Comparison of ENCODE assay signal across 33 cellular contexts in the genomic region with DNA sequence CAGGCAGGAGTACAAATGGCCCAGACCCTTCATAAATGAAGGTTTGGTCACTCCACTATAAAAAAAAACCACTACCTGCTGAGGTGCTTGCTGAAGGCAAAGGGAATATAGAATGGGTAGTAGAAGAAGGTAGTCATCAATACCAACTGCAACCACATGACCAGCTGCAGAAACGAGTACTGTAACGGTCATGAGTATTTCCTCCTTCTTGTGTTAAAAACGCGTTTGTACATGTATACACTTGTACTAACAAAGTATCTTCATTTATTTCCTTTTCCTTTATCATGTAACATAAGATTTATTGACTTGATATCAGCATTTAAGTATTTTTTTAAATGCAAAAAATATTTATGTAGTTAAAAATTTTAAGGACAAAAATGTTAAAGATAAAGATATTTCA.
"Had no signal": no experiment of that assay in that cellular context is flagged by ENCODE, and none has a peak within 500 bp of the region (broad histone marks: within the 10 kb centered on the region; RNA-seq: fewer than 3 reads in every experiment).

No MANE protein-coding gene starts in this region.

- H3K27ac Mint-ChIP-seq: activated CD4-positive, alpha-beta T cell treated with anti-CD3 and anti-CD28 coated beads, Interleukin-2, amount 10 ng/mL, durations not matched to agents 24 days and 14 days; activated CD8-positive, alpha-beta T cell treated with anti-CD3 and anti-CD28 coated beads for 36 hours; activated naive CD8-positive, alpha-beta T cell treated with anti-CD3 and anti-CD28 coated beads for 36 hours; activated T-cell treated with anti-CD3 and anti-CD28 coated beads, Interleukin-2, amount 50 U/mL, for 72 hours; activated T-helper 17 cell treated with anti-CD3 and anti-CD28 coated beads, Interleukin-2, amount 50 U/mL, for 72 hours had no signal

- DNase-seq: activated CD4-positive, alpha-beta T cell treated with anti-CD3 and anti-CD28 coated beads, Interleukin-2, amount 10 ng/mL, durations not matched to agents 24 days and 14 days; activated CD4-positive, alpha-beta T cell treated with anti-CD3 and anti-CD28 coated beads, Interleukin-2, amount 50 U/mL, for 4 hours; activated CD8-positive, alpha-beta T cell treated with anti-CD3 and anti-CD28 coated beads for 36 hours; activated effector memory CD4-positive, alpha-beta T cell treated with anti-CD3 and anti-CD28 coated beads, Interleukin-2, amount 50 U/mL, for 16 hours; activated naive CD4-positive, alpha-beta T cell; activated naive CD4-positive, alpha-beta T cell treated with anti-CD3 and anti-CD28 coated beads, Interleukin-2, amount 50 U/mL, for 16 hours; activated naive CD8-positive, alpha-beta T cell treated with anti-CD3 and anti-CD28 coated beads for 36 hours; activated T-cell treated with anti-CD3 and anti-CD28 coated beads, Interleukin-2, amount 50 U/mL, for 1 hour; activated T-cell treated with anti-CD3 and anti-CD28 coated beads, Interleukin-2, amount 50 U/mL, for 72 hours; amniotic stem cell; aorta; brain microvascular endothelial cell; NCI-H1105; NCI-H1436; NCI-H1694; NCI-H1930; NCI-H2081 treated with DMSO at 0.1 percent for 48 hours; NCI-H2171; NCI-H510A; NCI-H526; NCI-H748 treated with DMSO at 0.1 percent for 48 hours; NK-92 treated with Interleukin-12 subunit alpha and Interleukin-12 subunit beta, amount 100 ng/mL, for 24 hours; PC-3; Peyer's patch; SW 1271; T-helper 1 cell; T-helper 2 cell; T-helper 9 cell; WERI-Rb-1 had no signal

- H3K27me3 Mint-ChIP-seq: activated CD4-positive, alpha-beta T cell treated with anti-CD3 and anti-CD28 coated beads, Interleukin-2, amount 10 ng/mL, durations not matched to agents 24 days and 14 days; activated CD8-positive, alpha-beta T cell treated with anti-CD3 and anti-CD28 coated beads for 36 hours; activated naive CD8-positive, alpha-beta T cell treated with anti-CD3 and anti-CD28 coated beads for 36 hours; activated T-helper 17 cell treated with anti-CD3 and anti-CD28 coated beads, Interleukin-2, amount 50 U/mL, for 72 hours had no signal

- H3K9me3 ChIP-seq: Peyer's patch had no signal

- H3K36me3 ChIP-seq: brain microvascular endothelial cell, cardiac muscle cell, Peyer's patch, WERI-Rb-1 had no signal

- ATAC-seq: activated CD8-positive, alpha-beta T cell treated with anti-CD3 and anti-CD28 coated beads for 36 hours; activated T-cell treated with anti-CD3 and anti-CD28 coated beads, Interleukin-2, amount 50 U/mL, for 72 hours; activated T-helper 17 cell treated with anti-CD3 and anti-CD28 coated beads, Interleukin-2, amount 50 U/mL, for 72 hours; PC-3; Right ventricle myocardium inferior had no signal

- H3K4me3 Mint-ChIP-seq: activated CD4-positive, alpha-beta T cell treated with anti-CD3 and anti-CD28 coated beads, Interleukin-2, amount 10 ng/mL, durations not matched to agents 24 days and 14 days; activated CD8-positive, alpha-beta T cell treated with anti-CD3 and anti-CD28 coated beads for 36 hours; activated naive CD8-positive, alpha-beta T cell treated with anti-CD3 and anti-CD28 coated beads for 36 hours; activated T-cell treated with anti-CD3 and anti-CD28 coated beads, Interleukin-2, amount 50 U/mL, for 72 hours; activated T-helper 17 cell treated with anti-CD3 and anti-CD28 coated beads, Interleukin-2, amount 50 U/mL, for 72 hours had no signal

- H3K4me3 ChIP-seq: cardiac muscle cell, Peyer's patch had no signal

- H3K27ac ChIP-seq: brain microvascular endothelial cell, cardiac muscle cell, Peyer's patch, RWPE1, WERI-Rb-1 had no signal

- H3K36me3 Mint-ChIP-seq: activated naive CD8-positive, alpha-beta T cell treated with anti-CD3 and anti-CD28 coated beads for 36 hours had no signal

- H3K4me1 ChIP-seq: Peyer's patch had no signal

- H3K4me1 Mint-ChIP-seq: activated CD4-positive, alpha-beta T cell treated with anti-CD3 and anti-CD28 coated beads, Interleukin-2, amount 10 ng/mL, durations not matched to agents 24 days and 14 days; activated naive CD8-positive, alpha-beta T cell treated with anti-CD3 and anti-CD28 coated beads for 36 hours; activated T-helper 17 cell treated with anti-CD3 and anti-CD28 coated beads, Interleukin-2, amount 50 U/mL, for 72 hours had no signal

- H3K9me3 Mint-ChIP-seq: activated CD8-positive, alpha-beta T cell treated with anti-CD3 and anti-CD28 coated beads for 36 hours had no signal

- H3K27me3 ChIP-seq: brain microvascular endothelial cell, cardiac muscle cell, Peyer's patch had no signal
